Comparison of ENCODE assay signal across 10 cellular contexts in the genomic region with DNA sequence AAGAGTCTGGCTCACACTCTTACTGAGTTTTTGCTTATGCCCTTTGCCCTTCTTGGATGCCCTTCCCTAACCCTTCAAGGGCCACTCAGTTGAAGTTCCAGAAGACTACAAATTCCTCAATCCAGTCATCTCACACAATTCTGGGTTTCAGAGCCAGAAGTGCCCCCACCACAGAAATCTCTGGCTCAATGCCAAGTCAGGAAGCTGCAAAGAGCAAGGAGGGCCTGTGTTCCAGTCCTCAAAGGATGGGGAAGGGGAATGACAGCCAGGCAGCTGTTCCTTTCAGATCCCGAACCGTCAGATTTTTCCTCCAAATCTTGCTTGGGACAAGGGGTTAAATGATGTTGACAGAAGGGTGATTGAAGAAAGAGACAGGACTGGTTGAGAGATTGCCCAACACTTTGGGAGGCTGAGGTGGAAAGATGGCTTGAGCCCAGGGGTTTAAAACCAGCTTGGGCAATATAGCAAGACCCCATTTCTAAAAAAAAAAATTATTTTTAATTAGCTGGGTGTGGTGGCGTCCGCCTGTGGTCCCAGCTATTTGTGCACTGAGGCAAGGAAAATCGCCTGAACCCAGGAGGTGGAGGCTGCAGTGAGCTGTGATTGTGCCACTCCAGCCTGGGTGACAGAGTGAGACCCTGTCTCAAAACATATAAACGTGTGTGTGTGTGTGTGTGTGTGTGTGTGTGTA. TPM values are rescaled to one million over a fixed set of nuclear protein-coding genes. Genes with fewer than 3 reads are reported as not detected.
DNase-seq lines count a peak whose midpoint lies in the region; ATAC-seq, FAIRE-seq and TF ChIP-seq lines count a peak whose summit lies in the region.
"Had no signal": no experiment of that assay in that cellular context is flagged by ENCODE, and none has a peak within 500 bp of the region (broad histone marks: within the 10 kb centered on the region; RNA-seq: fewer than 3 reads in every experiment).

No MANE protein-coding gene starts in this region.

- H3K4me3 ChIP-seq in keratinocyte (ENCODE audit: control insufficient read depth in 2 of 3, extremely low read depth in 1 of 3, insufficient read depth in 2 of 3, low read depth in 1 of 3, low read length in 3 of 3) (no peak overlapping the region), tibial nerve (peak overlapping the region in 3 of 4 donors; percentile 52 to 55 (median 52))

- FAIRE-seq in keratinocyte (lab: Jason Lieb, UNC) = no peak

- H3K9ac ChIP-seq in keratinocyte (ENCODE audit: control insufficient read depth, extremely low read depth, insufficient read depth, low read length) = no peak overlapping the region

- intact Hi-C loops in activated T-helper 1 cell treated with anti-CD3 and anti-CD28 coated beads, Interleukin-12 subunit alpha, Interleukin-12 subunit beta, Interleukin-2, Interleukin-4 antibody, amounts not matched to agents 30 ng/mL and 10 ng/mL and 1 ng/mL, durations not matched to agents 14 hours and 24 hours and 36 hours (cut with micrococcal nuclease) = loop anchor here (1.0 kb wide), 2 partner anchors 14 to 23 kb away; a partner anchor contains a TSS

- TF ChIP-seq POLR2A in tibial nerve (IDR thresholded peaks at IDR 0.05) = no peak

- peaks cover 13% of the 10 kb centered on the region for H3K4me1 Mint-ChIP-seq in activated naive CD4-positive, alpha-beta T cell treated with anti-CD3 and anti-CD28 coated beads, Interleukin-2, amount 50 U/mL, for 24 hours
- H3K4me1 Mint-ChIP-seq in activated T-helper 1 cell treated with anti-CD3 and anti-CD28 coated beads, Interleukin-12 subunit alpha, Interleukin-12 subunit beta, Interleukin-2, Interleukin-4 antibody, amounts not matched to agents 30 ng/mL and 10 ng/mL and 1 ng/mL, durations not matched to agents 14 hours and 24 hours and 36 hours (ENCODE audit: low read depth) = peaks cover 15% of the 10 kb centered on the region

- TF ChIP-seq CTCF in keratinocyte (optimal IDR thresholded peaks at IDR 0.05 in 1 of 3, IDR thresholded peaks at IDR 0.05 in 1 of 3, conservative IDR thresholded peaks at IDR 0.05 in 1 of 3; ENCODE audit: extremely low read depth in 1 of 3, insufficient read depth in 2 of 3, low read length in 3 of 3) = no peak
- TF ChIP-seq CTCF in tibial nerve (IDR thresholded peaks at IDR 0.05) = no peak

- no peak for DNase-seq in activated naive CD4-positive, alpha-beta T cell treated with anti-CD3 and anti-CD28 coated beads, Interleukin-2, amount 50 U/mL, for 16 hours
- no peak for DNase-seq in activated T-helper 1 cell treated with anti-CD3 and anti-CD28 coated beads, Interleukin-12 subunit alpha, Interleukin-12 subunit beta, Interleukin-2, Interleukin-4 antibody, amounts not matched to agents 30 ng/mL and 10 ng/mL and 1 ng/mL, durations not matched to agents 14 hours and 24 hours and 36 hours (ENCODE audit: low spot score)
- DNase-seq in keratinocyte (ENCODE audit: low read depth, low spot score) (no peak), tibial nerve (ENCODE audit: low spot score in 2 of 2) (no peak), epidermal melanocyte (ENCODE audit: insufficient read length, low spot score) (no peak)
- DNase-seq: cortex of kidney had no signal

- no peak for ATAC-seq in GM21723 (IDR thresholded peaks at IDR 0.05; ENCODE audit: unreplicated experiment)
- ATAC-seq in GM18511 (IDR thresholded peaks at IDR 0.05; ENCODE audit: unreplicated experiment) = no peak

- H3K9me3 Mint-ChIP-seq in activated naive CD4-positive, alpha-beta T cell treated with anti-CD3 and anti-CD28 coated beads, Interleukin-2, amount 50 U/mL, for 24 hours = no peaks in the 10 kb centered on the region
- H3K9me3 Mint-ChIP-seq in activated T-helper 1 cell treated with anti-CD3 and anti-CD28 coated beads, Interleukin-12 subunit alpha, Interleukin-12 subunit beta, Interleukin-2, Interleukin-4 antibody, amounts not matched to agents 30 ng/mL and 10 ng/mL and 1 ng/mL, durations not matched to agents 14 hours and 24 hours and 36 hours = no peaks in the 10 kb centered on the region

- peak in 1 of 2 donors; percentile 20 for TF ChIP-seq EP300 in tibial nerve (IDR thresholded peaks at IDR 0.05)

- H3K27me3 ChIP-seq in keratinocyte (ENCODE audit: control insufficient read depth, extremely low read depth, insufficient read depth, low read length) (peaks cover 7% of the 10 kb centered on the region), tibial nerve (no peaks in the 10 kb centered on the region)

- H3K4me1 ChIP-seq in keratinocyte (ENCODE audit: control insufficient read depth, extremely low read depth, insufficient read depth, low read length) (peaks cover 11% of the 10 kb centered on the region), tibial nerve (peaks cover 0 to 38% (median 8%) of the 10 kb centered on the region in 4 donors)

- peaks cover 4% of the 10 kb centered on the region for H3K36me3 Mint-ChIP-seq in activated naive CD4-positive, alpha-beta T cell treated with anti-CD3 and anti-CD28 coated beads, Interleukin-2, amount 50 U/mL, for 24 hours
- H3K36me3 Mint-ChIP-seq in activated T-helper 1 cell treated with anti-CD3 and anti-CD28 coated beads, Interleukin-12 subunit alpha, Interleukin-12 subunit beta, Interleukin-2, Interleukin-4 antibody, amounts not matched to agents 30 ng/mL and 10 ng/mL and 1 ng/mL, durations not matched to agents 14 hours and 24 hours and 36 hours (ENCODE audit: low read depth) = peaks cover 10% of the 10 kb centered on the region

- peak overlapping the region; percentile 41 for H3K27ac Mint-ChIP-seq in activated naive CD4-positive, alpha-beta T cell treated with anti-CD3 and anti-CD28 coated beads, Interleukin-2, amount 50 U/mL, for 24 hours
- no peak overlapping the region for H3K27ac Mint-ChIP-seq in activated T-helper 1 cell treated with anti-CD3 and anti-CD28 coated beads, Interleukin-12 subunit alpha, Interleukin-12 subunit beta, Interleukin-2, Interleukin-4 antibody, amounts not matched to agents 30 ng/mL and 10 ng/mL and 1 ng/mL, durations not matched to agents 14 hours and 24 hours and 36 hours

- dilution Hi-C loops in keratinocyte (cut with MboI; ENCODE audit: extremely low pct_ligation_motif_present, low sequenced_read_pairs) = no loop called here

- peak overlapping the region; percentile 81 for H3K4me3 Mint-ChIP-seq in activated naive CD4-positive, alpha-beta T cell treated with anti-CD3 and anti-CD28 coated beads, Interleukin-2, amount 50 U/mL, for 24 hours
- H3K4me3 Mint-ChIP-seq in activated T-helper 1 cell treated with anti-CD3 and anti-CD28 coated beads, Interleukin-12 subunit alpha, Interleukin-12 subunit beta, Interleukin-2, Interleukin-4 antibody, amounts not matched to agents 30 ng/mL and 10 ng/mL and 1 ng/mL, durations not matched to agents 14 hours and 24 hours and 36 hours = peak overlapping the region; percentile 81

- no peaks in the 10 kb centered on the region for H3K27me3 Mint-ChIP-seq in activated naive CD4-positive, alpha-beta T cell treated with anti-CD3 and anti-CD28 coated beads, Interleukin-2, amount 50 U/mL, for 24 hours
- H3K27me3 Mint-ChIP-seq in activated T-helper 1 cell treated with anti-CD3 and anti-CD28 coated beads, Interleukin-12 subunit alpha, Interleukin-12 subunit beta, Interleukin-2, Interleukin-4 antibody, amounts not matched to agents 30 ng/mL and 10 ng/mL and 1 ng/mL, durations not matched to agents 14 hours and 24 hours and 36 hours (ENCODE audit: insufficient read depth) = peaks cover 5% of the 10 kb centered on the region

- H4K20me1 ChIP-seq in keratinocyte (ENCODE audit: control insufficient read depth, extremely low read depth, insufficient read depth, low read length) = no peaks in the 10 kb centered on the region

- WGBS in tibial nerve, 2 donors = 24 to 33% methylated on average over 6 of the region's 6 CpGs

- H3K9me3 ChIP-seq in keratinocyte (ENCODE audit: control insufficient read depth, low read depth, low read length) (no peaks in the 10 kb centered on the region), tibial nerve (no peaks in the 10 kb centered on the region)

- H3K36me3 ChIP-seq in keratinocyte (ENCODE audit: control insufficient read depth in 2 of 2, extremely low read depth in 1 of 2, insufficient read depth in 2 of 2, low read length in 2 of 2) (peaks cover 0 to 9% of the 10 kb centered on the region in 2 experiments), tibial nerve (peaks cover 0 to 26% (median 0%) of the 10 kb centered on the region in 3 donors)

- H3K4me2 ChIP-seq in keratinocyte (ENCODE audit: control insufficient read depth, extremely low read depth, insufficient read depth, low read depth, low read length) = peak overlapping the region; percentile 87

- H3K27ac ChIP-seq in keratinocyte (ENCODE audit: control insufficient read depth, insufficient read depth, low read length) (no peak overlapping the region), tibial nerve (peak overlapping the region in 2 of 4 donors; percentile 75 to 79)
- H3K27ac ChIP-seq: SK-N-MC had no signal

- H3K79me2 ChIP-seq in keratinocyte (ENCODE audit: control insufficient read depth, insufficient read depth, low read length) = no peaks in the 10 kb centered on the region

- no peaks in the 10 kb centered on the region for H3K9me1 ChIP-seq in keratinocyte (ENCODE audit: control insufficient read depth, extremely low read depth, insufficient read depth, low read length)

- H2AFZ ChIP-seq in keratinocyte (ENCODE audit: control insufficient read depth, low read length) = no peak overlapping the region

RNA-seq across cellular contexts. Expression of a gene that starts 0.7 kb away (rescaled TPM):
- total RNA-seq in activated T-helper 1 cell treated with anti-CD3 and anti-CD28 coated beads, Interleukin-12 subunit alpha, Interleukin-12 subunit beta, Interleukin-2, Interleukin-4 antibody, amounts not matched to agents 30 ng/mL and 10 ng/mL and 1 ng/mL, durations not matched to agents 14 hours and 24 hours and 36 hours = 31.0 and 34.8 TPM in 2 replicates
- 0.14 to 0.42 TPM (median 0.18 TPM) in 3 replicates for polyA plus RNA-seq in keratinocyte
- polyA plus RNA-seq in keratinocyte (2011; ENCODE audit: low read depth) = not detected
- polyA plus RNA-seq in keratinocyte (2011; cell fraction: cytosol; rRNA removed) = 0.04 and 0.13 TPM in 2 replicates
- polyA plus RNA-seq in keratinocyte (2011; cell fraction: nucleus; rRNA removed) = 0.18 and 0.35 TPM in 2 replicates
- 0.34 and 0.54 TPM in 2 replicates for polyA plus RNA-seq in keratinocyte (2012; ENCODE audit: low replicate concordance)
- 0.13 TPM in 1 of 3 replicates, not detected in the others for polyA minus RNA-seq in keratinocyte
- 1.2 TPM for polyA minus RNA-seq in keratinocyte (2011; cell fraction: cytosol; rRNA and poly(A)+ RNA removed)
- 0.42 TPM in 1 of 2 replicates, not detected in the other for polyA minus RNA-seq in keratinocyte (2011; cell fraction: nucleus; rRNA and poly(A)+ RNA removed)
- total RNA-seq in tibial nerve = 1 to 10 TPM in 3 of 4 donors, not detected in 1; 1.7 to 2.4 (median 1.7) TPM

RNA-seq across cellular contexts. Expression of a gene that starts 14.0 kb away (rescaled TPM):
- 39.1 and 41.4 TPM in 2 replicates for total RNA-seq in activated T-helper 1 cell treated with anti-CD3 and anti-CD28 coated beads, Interleukin-12 subunit alpha, Interleukin-12 subunit beta, Interleukin-2, Interleukin-4 antibody, amounts not matched to agents 30 ng/mL and 10 ng/mL and 1 ng/mL, durations not matched to agents 14 hours and 24 hours and 36 hours
- 10.8 to 17.9 TPM (median 12.1 TPM) in 3 replicates for polyA plus RNA-seq in keratinocyte
- 1.2 TPM for polyA plus RNA-seq in keratinocyte (2011; ENCODE audit: low read depth)
- 9.5 and 10.3 TPM in 2 replicates for polyA plus RNA-seq in keratinocyte (2011; cell fraction: cytosol; rRNA removed)
- 16.1 and 18.8 TPM in 2 replicates for polyA plus RNA-seq in keratinocyte (2011; cell fraction: nucleus; rRNA removed)
- 4.2 and 9.4 TPM in 2 replicates for polyA plus RNA-seq in keratinocyte (2012; ENCODE audit: low replicate concordance)
- polyA minus RNA-seq in keratinocyte = 7.1 to 15.4 TPM (median 12.6 TPM) in 3 replicates
- 20.5 TPM for polyA minus RNA-seq in keratinocyte (2011; cell fraction: cytosol; rRNA and poly(A)+ RNA removed)
- polyA minus RNA-seq in keratinocyte (2011; cell fraction: nucleus; rRNA and poly(A)+ RNA removed) = 9.7 and 14.0 TPM in 2 replicates
- 10 to 100 TPM in 2 of 4 donors, 1 to 10 TPM in 2; 7.4 to 16.7 (median 12.3) TPM for total RNA-seq in tibial nerve

RNA-seq across cellular contexts. Expression of a gene that starts 14.3 kb away (rescaled TPM):
- 53.4 and 55.9 TPM in 2 replicates for total RNA-seq in activated T-helper 1 cell treated with anti-CD3 and anti-CD28 coated beads, Interleukin-12 subunit alpha, Interleukin-12 subunit beta, Interleukin-2, Interleukin-4 antibody, amounts not matched to agents 30 ng/mL and 10 ng/mL and 1 ng/mL, durations not matched to agents 14 hours and 24 hours and 36 hours
- polyA plus RNA-seq in keratinocyte = 8.6 to 10.8 TPM (median 10.0 TPM) in 3 replicates
- polyA plus RNA-seq in keratinocyte (2011; ENCODE audit: low read depth) = 4.4 TPM
- 3.7 and 6.1 TPM in 2 replicates for polyA plus RNA-seq in keratinocyte (2011; cell fraction: cytosol; rRNA removed)
- polyA plus RNA-seq in keratinocyte (2011; cell fraction: nucleus; rRNA removed) = 27.3 and 32.8 TPM in 2 replicates
- polyA plus RNA-seq in keratinocyte (2012; ENCODE audit: low replicate concordance) = 7.5 and 9.9 TPM in 2 replicates
- polyA minus RNA-seq in keratinocyte = 7.8 to 9.6 TPM (median 9.6 TPM) in 3 replicates
- polyA minus RNA-seq in keratinocyte (2011; cell fraction: cytosol; rRNA and poly(A)+ RNA removed) = 3.8 TPM
- polyA minus RNA-seq in keratinocyte (2011; cell fraction: nucleus; rRNA and poly(A)+ RNA removed) = 5.0 and 5.7 TPM in 2 replicates
- total RNA-seq in tibial nerve = 10 to 100 TPM; 34.7 to 62.2 (median 46.0) TPM

Comparison
In these comparisons a context has a peak if more than half of its experiments do, and no peak if none do; other contexts are left out.
1. H3K4me3 ChIP-seq: peak in tibial nerve (3 of 4); none in keratinocyte (0 of 3).